In genomic region chr2:174682578-174683391, GRCh38 we compare ENCODE assay signal across 8 cellular contexts.
DNase-seq lines count a peak whose midpoint lies in the region; ATAC-seq and TF ChIP-seq lines count a peak whose summit lies in the region.

No MANE protein-coding gene starts in this region.

- H2AFZ ChIP-seq in mammary epithelial cell (ENCODE audit: low read depth, low read length) (peak overlapping the region; percentile 79), smooth muscle cell (ENCODE audit: low read depth) (peak overlapping the region; percentile 94)

- H3K9me3 ChIP-seq in HUES6 (ENCODE audit: control insufficient read depth, insufficient read depth, low read depth, low read length) (no peaks in the 10 kb centered on the region), WERI-Rb-1 (ENCODE audit: severe bottlenecking) (no peaks in the 10 kb centered on the region), mammary epithelial cell (replicated peaks; ENCODE audit: insufficient read depth, low read length) (no peaks in the 10 kb centered on the region), smooth muscle cell (replicated peaks; ENCODE audit: low read depth) (no peaks in the 10 kb centered on the region)

- BruUV-seq in mammary epithelial cell (replicated peaks; lab: Mats Ljungman, UMichigan) = no TSS peak

- dilution Hi-C loops in mammary epithelial cell (cut with HindIII; ENCODE audit: low sequenced_read_pairs) = no loop called here

- in situ Hi-C loops in mammary epithelial cell (cut with MboI; ENCODE audit: low sequenced_read_pairs in 2 of 2) = loop anchor here in 1 of 2 donors (25.0 kb wide), 1 partner anchor 220 kb away; no protein-coding TSS in a partner anchor

- H3K9me3 Mint-ChIP-seq in immature natural killer cell = no peaks in the 10 kb centered on the region

- TF ChIP-seq CTCF in WERI-Rb-1 (IDR thresholded peaks at IDR 0.05; ENCODE audit: low read depth, low read length) (no peak), mammary epithelial cell (conservative IDR thresholded peaks at IDR 0.05 in 1 of 2, IDR thresholded peaks at IDR 0.05 in 1 of 2; ENCODE audit: extremely low read depth in 1 of 2, insufficient read depth in 1 of 2, low read depth in 1 of 2, low read length in 2 of 2) (no peak), smooth muscle cell (IDR thresholded peaks at IDR 0.05; ENCODE audit: borderline replicate concordance, insufficient read depth, poor library complexity, severe bottlenecking) (no peak)

- H3K27me3 ChIP-seq in HUES6 (ENCODE audit: control insufficient read depth, insufficient read depth, low read length) (peaks cover 32% of the 10 kb centered on the region), WERI-Rb-1 (ENCODE audit: insufficient read depth, low read depth, severe bottlenecking) (peaks cover 17% of the 10 kb centered on the region), mammary epithelial cell (ENCODE audit: insufficient read depth, low read length) (peaks cover 38% of the 10 kb centered on the region), smooth muscle cell (ENCODE audit: low read depth) (no peaks in the 10 kb centered on the region)

- H4K20me1 ChIP-seq in mammary epithelial cell (ENCODE audit: insufficient read depth, low read length) (no peaks in the 10 kb centered on the region), smooth muscle cell (ENCODE audit: low read depth) (peaks cover 34% of the 10 kb centered on the region)

- peaks cover 5 to 11% (median 6%) of the 10 kb centered on the region in 3 donors for H3K27me3 Mint-ChIP-seq in immature natural killer cell (ENCODE audit: low read depth in 3 of 3)

- intact Hi-C loops in mammary epithelial cell (cut with micrococcal nuclease) = no loop called here

- H3K27ac Mint-ChIP-seq in immature natural killer cell = peak overlapping the region; percentile 85 to 96 (median 88)

- H3K9ac ChIP-seq in HUES6 (ENCODE audit: low read length) (peak overlapping the region; percentile 83), mammary epithelial cell (ENCODE audit: insufficient read depth, low read length) (no peak overlapping the region), smooth muscle cell (ENCODE audit: low read depth) (peak overlapping the region; percentile 80)

- H3K36me3 ChIP-seq in HUES6 (ENCODE audit: control insufficient read depth, insufficient read depth, low read length) (no peaks in the 10 kb centered on the region), WERI-Rb-1 (no peaks in the 10 kb centered on the region), mammary epithelial cell (ENCODE audit: insufficient read depth, low read length) (no peaks in the 10 kb centered on the region), smooth muscle cell (ENCODE audit: low read depth) (no peaks in the 10 kb centered on the region)

- H3K4me3 ChIP-seq in HUES6 (ENCODE audit: low read depth, low read length) (peak overlapping the region; percentile 88), WERI-Rb-1 (ENCODE audit: low read depth, low read length) (peak overlapping the region; percentile 75), mammary epithelial cell (replicated peaks in 1 of 3; ENCODE audit: insufficient read depth in 1 of 3, low read depth in 2 of 3, low read length in 3 of 3) (peak overlapping the region; percentile 25 to 39 (median 34)), smooth muscle cell (peak overlapping the region; percentile 76)

- CTCF ChIA-PET in mammary epithelial cell (lab: Charles Lee; ENCODE audit: low non-redundant PET) = no interaction called here

- ATAC-seq in GM19455 (IDR thresholded peaks at IDR 0.05; ENCODE audit: unreplicated experiment) = peak; percentile 57

- peak overlapping the region; percentile 86 for H3K4me2 ChIP-seq in mammary epithelial cell (ENCODE audit: insufficient read depth, low read depth, low read length)
- H3K4me2 ChIP-seq in smooth muscle cell = peak overlapping the region; percentile 93

- peak overlapping the region; percentile 88 to 94 (median 94) for H3K4me3 Mint-ChIP-seq in immature natural killer cell

- 4% methylated on average over 19 of the region's 97 CpGs for WGBS in mammary epithelial cell (ENCODE audit: low coverage, missing lambda C conversion rate)
- 1% methylated on average over 58 of the region's 97 CpGs for WGBS in smooth muscle cell (ENCODE audit: low lambda C conversion rate)

- H3K36me3 Mint-ChIP-seq in immature natural killer cell = no peaks in the 10 kb centered on the region

- DNase-seq in COR-L47 (lab: John Stamatoyannopoulos, UW) = peak; percentile 22
- peak; percentile 60 for DNase-seq in WERI-Rb-1
- no peak for DNase-seq in mammary epithelial cell
- peak; percentile 75 to 80 (median 79) for DNase-seq in immature natural killer cell
- DNase-seq in smooth muscle cell (lab: John Stamatoyannopoulos, UW; ENCODE audit: unreplicated experiment) = peak; percentile 51
- DNase-seq in NCI-H524 treated with DMSO at 0.1 percent for 48 hours (lab: John Stamatoyannopoulos, UW) = no peak

- peaks cover 28 to 51% of the 10 kb centered on the region in 2 donors for H3K4me1 Mint-ChIP-seq in immature natural killer cell

- H3F3A ChIP-seq in smooth muscle cell (ENCODE audit: low read depth) = no peaks in the 10 kb centered on the region

- H3K79me2 ChIP-seq in mammary epithelial cell (ENCODE audit: insufficient read depth, low read length) = no peaks in the 10 kb centered on the region
- H3K79me2 ChIP-seq in smooth muscle cell (ENCODE audit: low read depth) = peaks cover 41% of the 10 kb centered on the region

- H3K4me1 ChIP-seq in HUES6 (ENCODE audit: control insufficient read depth, insufficient read depth, low read length) (peaks cover 4% of the 10 kb centered on the region), mammary epithelial cell (ENCODE audit: insufficient read depth, low read length) (peaks cover 6% of the 10 kb centered on the region), smooth muscle cell (ENCODE audit: low read depth) (peaks cover 8% of the 10 kb centered on the region)

- peak overlapping the region; percentile 48; the same call in 1 of the 2 replicates for H3K27ac ChIP-seq in HUES6 (ENCODE audit: low read depth, low read length)
- no peak overlapping the region for H3K27ac ChIP-seq in WERI-Rb-1
- H3K27ac ChIP-seq in mammary epithelial cell (ENCODE audit: insufficient read depth, low read depth, low read length) = no peak overlapping the region
- peak overlapping the region; percentile 66 for H3K27ac ChIP-seq in smooth muscle cell (ENCODE audit: low read depth)

Comparison
In these comparisons a context has a peak if more than half of its experiments do, and no peak if none do; other contexts are left out.
1. DNase-seq: peak in COR-L47 (single experiment), WERI-Rb-1 (single experiment), immature natural killer cell (3 of 3) and smooth muscle cell (single experiment); none in mammary epithelial cell (single experiment) and NCI-H524 treated with DMSO at 0.1 percent for 48 hours (single experiment).
2. H3K27ac ChIP-seq: peak in HUES6 (single experiment) and smooth muscle cell (single experiment); none in WERI-Rb-1 (single experiment) and mammary epithelial cell (single experiment).
3. H3K4me3 ChIP-seq: peak in every context shown above with its lines; median percentile 88 in HUES6; 76 in smooth muscle cell; 75 in WERI-Rb-1; 34 in mammary epithelial cell.